2 cellular contexts compared by ENCODE assay signal in the genomic region with DNA sequence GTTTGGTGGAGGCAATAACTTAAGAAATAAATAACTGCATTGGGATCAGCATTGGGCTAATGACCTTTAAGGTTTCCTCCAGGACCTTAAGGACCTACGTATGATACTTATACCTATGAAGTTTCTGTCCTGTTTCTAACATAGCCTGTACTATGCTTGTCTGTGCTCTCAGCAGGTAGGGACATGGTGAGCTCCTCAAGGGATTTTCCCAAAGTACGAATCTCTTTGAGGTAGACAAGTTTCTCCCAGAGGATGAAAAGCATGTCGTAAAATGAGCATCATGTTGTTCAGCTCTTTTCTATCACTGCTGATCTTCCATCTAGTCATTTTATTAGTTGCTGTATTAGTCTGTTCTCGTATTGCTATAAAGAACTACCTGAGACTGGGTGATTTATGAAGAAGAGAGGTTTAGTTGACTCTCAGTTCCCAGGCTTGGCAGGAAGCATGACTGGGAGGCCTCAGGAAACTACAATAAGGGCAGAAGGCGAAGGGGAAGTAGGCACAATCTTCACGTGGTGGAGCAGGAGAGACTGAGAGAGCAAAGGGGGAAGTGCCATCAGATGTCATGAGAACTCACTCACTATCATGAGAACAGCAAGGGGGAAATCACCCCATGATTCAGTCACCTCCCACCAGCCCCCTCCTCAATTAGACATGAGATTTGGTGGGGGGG.
TF ChIP-seq lines count a peak whose summit lies in the region.

No MANE protein-coding gene starts in this region.

TF ChIP-seq in HepG2, 621 proteins besides CTCF, POLR2A, EP300 and RAD21:
- TF ChIP-seq CREM (IDR thresholded peaks at IDR 0.05) (no peak), CREM (CRISPR knock-in tag; IDR thresholded peaks at IDR 0.05) (no peak), HDAC6 (IDR thresholded peaks at IDR 0.05; ENCODE audit: low read depth, low read length) (no peak), MXI1 (IDR thresholded peaks at IDR 0.05; ENCODE audit: borderline replicate concordance, low read depth, low read length) (no peak), XRCC5 (optimal IDR thresholded peaks at IDR 0.05; ENCODE audit: low read length) (no peak), CREB1 (IDR thresholded peaks at IDR 0.05) (no peak), CREB1 (CRISPR knock-in tag; IDR thresholded peaks at IDR 0.05) (no peak), KMT2A (CRISPR knock-in tag; IDR thresholded peaks at IDR 0.05) (no peak), ZFP41 (CRISPR knock-in tag; IDR thresholded peaks at IDR 0.05; ENCODE audit: borderline replicate concordance) (no peak), NFIC (IDR thresholded peaks at IDR 0.05; ENCODE audit: low read length) (no peak), IRF2 (CRISPR knock-in tag; IDR thresholded peaks at IDR 0.05) (no peak), ZNF430 (CRISPR knock-in tag; IDR thresholded peaks at IDR 0.05) (no peak), FOXK2 (IDR thresholded peaks at IDR 0.05) (no peak), RAD51 (IDR thresholded peaks at IDR 0.05; ENCODE audit: borderline replicate concordance) (no peak)
- TF ChIP-seq, protein P1, sequence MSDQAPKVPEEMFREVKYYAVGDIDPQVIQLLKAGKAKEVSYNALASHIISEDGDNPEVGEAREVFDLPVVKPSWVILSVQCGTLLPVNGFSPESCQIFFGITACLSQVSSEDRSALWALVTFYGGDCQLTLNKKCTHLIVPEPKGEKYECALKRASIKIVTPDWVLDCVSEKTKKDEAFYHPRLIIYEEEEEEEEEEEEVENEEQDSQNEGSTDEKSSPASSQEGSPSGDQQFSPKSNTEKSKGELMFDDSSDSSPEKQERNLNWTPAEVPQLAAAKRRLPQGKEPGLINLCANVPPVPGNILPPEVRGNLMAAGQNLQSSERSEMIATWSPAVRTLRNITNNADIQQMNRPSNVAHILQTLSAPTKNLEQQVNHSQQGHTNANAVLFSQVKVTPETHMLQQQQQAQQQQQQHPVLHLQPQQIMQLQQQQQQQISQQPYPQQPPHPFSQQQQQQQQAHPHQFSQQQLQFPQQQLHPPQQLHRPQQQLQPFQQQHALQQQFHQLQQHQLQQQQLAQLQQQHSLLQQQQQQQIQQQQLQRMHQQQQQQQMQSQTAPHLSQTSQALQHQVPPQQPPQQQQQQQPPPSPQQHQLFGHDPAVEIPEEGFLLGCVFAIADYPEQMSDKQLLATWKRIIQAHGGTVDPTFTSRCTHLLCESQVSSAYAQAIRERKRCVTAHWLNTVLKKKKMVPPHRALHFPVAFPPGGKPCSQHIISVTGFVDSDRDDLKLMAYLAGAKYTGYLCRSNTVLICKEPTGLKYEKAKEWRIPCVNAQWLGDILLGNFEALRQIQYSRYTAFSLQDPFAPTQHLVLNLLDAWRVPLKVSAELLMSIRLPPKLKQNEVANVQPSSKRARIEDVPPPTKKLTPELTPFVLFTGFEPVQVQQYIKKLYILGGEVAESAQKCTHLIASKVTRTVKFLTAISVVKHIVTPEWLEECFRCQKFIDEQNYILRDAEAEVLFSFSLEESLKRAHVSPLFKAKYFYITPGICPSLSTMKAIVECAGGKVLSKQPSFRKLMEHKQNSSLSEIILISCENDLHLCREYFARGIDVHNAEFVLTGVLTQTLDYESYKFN (CRISPR knock-in tag; conservative IDR thresholded peaks at IDR 0.05) = no peak
- TF ChIP-seq, protein P2, sequence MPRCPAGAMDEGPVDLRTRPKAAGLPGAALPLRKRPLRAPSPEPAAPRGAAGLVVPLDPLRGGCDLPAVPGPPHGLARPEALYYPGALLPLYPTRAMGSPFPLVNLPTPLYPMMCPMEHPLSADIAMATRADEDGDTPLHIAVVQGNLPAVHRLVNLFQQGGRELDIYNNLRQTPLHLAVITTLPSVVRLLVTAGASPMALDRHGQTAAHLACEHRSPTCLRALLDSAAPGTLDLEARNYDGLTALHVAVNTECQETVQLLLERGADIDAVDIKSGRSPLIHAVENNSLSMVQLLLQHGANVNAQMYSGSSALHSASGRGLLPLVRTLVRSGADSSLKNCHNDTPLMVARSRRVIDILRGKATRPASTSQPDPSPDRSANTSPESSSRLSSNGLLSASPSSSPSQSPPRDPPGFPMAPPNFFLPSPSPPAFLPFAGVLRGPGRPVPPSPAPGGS (CRISPR knock-in tag; IDR thresholded peaks at IDR 0.05) = no peak
- TF ChIP-seq, protein P3, sequence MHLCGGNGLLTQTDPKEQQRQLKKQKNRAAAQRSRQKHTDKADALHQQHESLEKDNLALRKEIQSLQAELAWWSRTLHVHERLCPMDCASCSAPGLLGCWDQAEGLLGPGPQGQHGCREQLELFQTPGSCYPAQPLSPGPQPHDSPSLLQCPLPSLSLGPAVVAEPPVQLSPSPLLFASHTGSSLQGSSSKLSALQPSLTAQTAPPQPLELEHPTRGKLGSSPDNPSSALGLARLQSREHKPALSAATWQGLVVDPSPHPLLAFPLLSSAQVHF (CRISPR knock-in tag; IDR thresholded peaks at IDR 0.05) = no peak
- TF ChIP-seq, protein P4, sequence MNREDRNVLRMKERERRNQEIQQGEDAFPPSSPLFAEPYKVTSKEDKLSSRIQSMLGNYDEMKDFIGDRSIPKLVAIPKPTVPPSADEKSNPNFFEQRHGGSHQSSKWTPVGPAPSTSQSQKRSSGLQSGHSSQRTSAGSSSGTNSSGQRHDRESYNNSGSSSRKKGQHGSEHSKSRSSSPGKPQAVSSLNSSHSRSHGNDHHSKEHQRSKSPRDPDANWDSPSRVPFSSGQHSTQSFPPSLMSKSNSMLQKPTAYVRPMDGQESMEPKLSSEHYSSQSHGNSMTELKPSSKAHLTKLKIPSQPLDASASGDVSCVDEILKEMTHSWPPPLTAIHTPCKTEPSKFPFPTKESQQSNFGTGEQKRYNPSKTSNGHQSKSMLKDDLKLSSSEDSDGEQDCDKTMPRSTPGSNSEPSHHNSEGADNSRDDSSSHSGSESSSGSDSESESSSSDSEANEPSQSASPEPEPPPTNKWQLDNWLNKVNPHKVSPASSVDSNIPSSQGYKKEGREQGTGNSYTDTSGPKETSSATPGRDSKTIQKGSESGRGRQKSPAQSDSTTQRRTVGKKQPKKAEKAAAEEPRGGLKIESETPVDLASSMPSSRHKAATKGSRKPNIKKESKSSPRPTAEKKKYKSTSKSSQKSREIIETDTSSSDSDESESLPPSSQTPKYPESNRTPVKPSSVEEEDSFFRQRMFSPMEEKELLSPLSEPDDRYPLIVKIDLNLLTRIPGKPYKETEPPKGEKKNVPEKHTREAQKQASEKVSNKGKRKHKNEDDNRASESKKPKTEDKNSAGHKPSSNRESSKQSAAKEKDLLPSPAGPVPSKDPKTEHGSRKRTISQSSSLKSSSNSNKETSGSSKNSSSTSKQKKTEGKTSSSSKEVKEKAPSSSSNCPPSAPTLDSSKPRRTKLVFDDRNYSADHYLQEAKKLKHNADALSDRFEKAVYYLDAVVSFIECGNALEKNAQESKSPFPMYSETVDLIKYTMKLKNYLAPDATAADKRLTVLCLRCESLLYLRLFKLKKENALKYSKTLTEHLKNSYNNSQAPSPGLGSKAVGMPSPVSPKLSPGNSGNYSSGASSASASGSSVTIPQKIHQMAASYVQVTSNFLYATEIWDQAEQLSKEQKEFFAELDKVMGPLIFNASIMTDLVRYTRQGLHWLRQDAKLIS (CRISPR knock-in tag; IDR thresholded peaks at IDR 0.05) = no peak
TF ChIP-seq in HepG2: peak in this region for 0.

TF ChIP-seq in endothelial cell of umbilical vein, 7 proteins besides CTCF, POLR2A, EP300 and RAD21:
- TF ChIP-seq FOS (IDR thresholded peaks at IDR 0.05; ENCODE audit: borderline replicate concordance, insufficient read depth, low read length) = peak; percentile 25
- TF ChIP-seq POLR2AphosphoS5 (IDR thresholded peaks at IDR 0.05; ENCODE audit: insufficient read depth, low read depth, low read length) = peak; percentile 21
- no peak for TF ChIP-seq MYC (IDR thresholded peaks at IDR 0.05; ENCODE audit: low read depth, low read length)
